Comparison of ENCODE assay signal across 17 cellular contexts in genomic region chr17:281365-281999, GRCh38.
DNase-seq lines count a peak whose midpoint lies in the region; ATAC-seq and TF ChIP-seq lines count a peak whose summit lies in the region.
"Had no signal": no experiment of that assay in that cellular context is flagged by ENCODE, and none has a peak within 500 bp of the region (broad histone marks: within the 10 kb centered on the region; RNA-seq: fewer than 3 reads in every experiment).

No MANE protein-coding gene starts in this region.

- H3K4me3 Mint-ChIP-seq in chondrocyte (ENCODE audit: unreplicated experiment), result no peak overlapping the region

- 87 to 89% (median 88%) methylated on average over 21 of the region's 21 CpGs for WGBS in ovary, 3 donors

- H3K27me3 ChIP-seq in ovary, result no peaks in the 10 kb centered on the region
- H3K27me3 ChIP-seq in uterus, result no peaks in the 10 kb centered on the region

- H3K27me3 Mint-ChIP-seq in chondrocyte (ENCODE audit: low read depth), result peaks cover 18% of the 10 kb centered on the region

- TF ChIP-seq EP300 in ovary (IDR thresholded peaks at IDR 0.05), result no peak

- DNase-seq in cardiac septum (ENCODE audit: low spot score) (peak; percentile 26), Right ventricle myocardium superior (no peak), chondrocyte (ENCODE audit: low spot score) (peak; percentile 44), ovary (peak in 3 of 5 donors; percentile 8 to 21 (median 10)), uterus (peak; percentile 3), GM10266 (ENCODE audit: extremely low spot score) (no peak), T-helper 1 cell (no peak)
- DNase-seq in stimulated activated CD8-positive, alpha-beta memory T cell treated with anti-CD3 and anti-CD28 coated beads, Interleukin-4, amount 100 ng/mL, for 48 hours, result no peak
- DNase-seq: DMS153, EL, KBM-7, NCI-H1436, NCI-H2081, NCI-H510A treated with DMSO at 0.1 percent for 48 hours had no signal

- no peak overlapping the region for H3K27ac Mint-ChIP-seq in chondrocyte (ENCODE audit: unreplicated experiment)
- H3K27ac Mint-ChIP-seq: CD14-positive monocyte had no signal

- no peaks in the 10 kb centered on the region for H3K9me3 Mint-ChIP-seq in chondrocyte (ENCODE audit: low read depth)

- H3K27ac ChIP-seq in ovary (no peak overlapping the region), uterus (no peak overlapping the region)
- H3K27ac ChIP-seq: PC-9 had no signal

- H3K9me3 ChIP-seq in ovary, result no peaks in the 10 kb centered on the region
- no peaks in the 10 kb centered on the region for H3K9me3 ChIP-seq in uterus
- H3K9me3 ChIP-seq: A549 had no signal

- peaks cover 5% of the 10 kb centered on the region for H3K4me1 Mint-ChIP-seq in chondrocyte (ENCODE audit: low read depth)

- no peaks in the 10 kb centered on the region for H3K36me3 ChIP-seq in ovary
- H3K36me3 ChIP-seq in uterus, result no peaks in the 10 kb centered on the region

- intact Hi-C loops in cardiac septum (cut with DNase I), result no loop called here
- intact Hi-C loops in Right ventricle myocardium superior (cut with DNase I), result no loop called here
- intact Hi-C loops in ovary (cut with DNase I), result no loop called here
- intact Hi-C loops in uterus (cut with DNase I; ENCODE audit: low total_unique reads), result no loop called here

- TF ChIP-seq CTCF in chondrocyte (IDR thresholded peaks at IDR 0.05) (no peak), ovary (IDR thresholded peaks at IDR 0.05) (no peak), uterus (IDR thresholded peaks at IDR 0.05) (no peak), GM10266 (IDR thresholded peaks at IDR 0.05; ENCODE audit: control insufficient read depth, insufficient read depth, low read depth, missing control alignments) (no peak)

- H3K36me3 Mint-ChIP-seq in chondrocyte (ENCODE audit: low read depth), result peaks cover 10% of the 10 kb centered on the region

- H3K4me3 ChIP-seq in ovary, result no peak overlapping the region
- no peak overlapping the region for H3K4me3 ChIP-seq in uterus
- H3K4me3 ChIP-seq: A549, PC-9 had no signal

- TF ChIP-seq POLR2A in ovary (IDR thresholded peaks at IDR 0.05) (no peak), uterus (IDR thresholded peaks at IDR 0.05) (no peak)

- H3K4me1 ChIP-seq in ovary (ENCODE audit: insufficient read depth) (no peaks in the 10 kb centered on the region), uterus (no peaks in the 10 kb centered on the region)

- no peak for ATAC-seq in Right ventricle myocardium superior (ENCODE audit: poor library complexity)
- ATAC-seq: A549 had no signal

Comparison
In these comparisons a context has a peak if more than half of its experiments do, and no peak if none do; other contexts are left out.
1. DNase-seq: peak in cardiac septum (single experiment), chondrocyte (single experiment), ovary (3 of 5) and uterus (2 of 2); none in Right ventricle myocardium superior (single experiment), GM10266 (single experiment), stimulated activated CD8-positive, alpha-beta memory T cell treated with anti-CD3 and anti-CD28 coated beads, Interleukin-4, amount 100 ng/mL, for 48 hours (single experiment) and T-helper 1 cell (0 of 5).